In the genomic region with DNA sequence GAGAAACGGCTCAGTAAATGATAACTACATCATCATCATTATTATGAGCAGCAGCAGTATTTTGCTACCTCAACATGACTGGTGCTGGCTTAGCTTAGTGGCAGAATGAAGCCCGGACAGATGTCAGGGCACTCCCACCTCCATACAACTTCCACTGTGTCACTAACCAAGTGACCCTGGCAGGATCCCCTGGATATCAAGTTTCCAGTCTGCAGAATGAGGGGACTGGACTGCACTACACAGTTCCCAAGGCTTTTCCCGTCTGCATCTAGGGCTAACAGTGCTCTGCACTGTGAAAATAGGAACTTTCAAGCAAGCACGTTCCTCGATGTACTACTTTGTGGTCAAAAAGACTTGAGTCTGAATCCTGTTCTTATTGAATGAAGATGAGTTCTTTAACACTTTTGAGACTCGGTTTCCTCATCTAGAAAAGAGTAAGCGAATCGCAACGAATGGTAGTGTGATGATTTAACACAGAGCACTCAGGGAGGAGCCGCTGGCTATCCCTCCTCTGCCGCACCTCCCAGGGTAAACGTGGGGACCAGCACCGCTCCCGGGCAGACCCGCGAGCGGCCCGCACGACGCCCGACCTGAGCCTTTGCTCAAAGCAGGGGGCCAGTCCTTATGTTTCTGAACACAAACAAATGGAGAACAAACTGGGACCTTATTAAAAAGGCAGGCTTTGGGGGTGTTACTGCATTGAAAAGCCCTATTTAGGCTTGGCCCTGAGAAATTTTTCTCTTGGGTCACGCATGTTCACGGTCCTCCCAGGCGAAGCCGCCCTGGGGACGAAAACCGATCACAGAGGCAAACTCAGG, we compare ENCODE assay signal across 1 cellular context.
TF ChIP-seq lines count a peak whose summit lies in the region.

No MANE protein-coding gene starts in this region.

TF ChIP-seq in K562, 482 proteins besides CTCF, POLR2A, EP300 and RAD21 (continued from another document and continues in another):
- TF ChIP-seq SP2 (IDR thresholded peaks at IDR 0.05; ENCODE audit: extremely low read depth, low read depth, low read length, poor library complexity, severe bottlenecking) (peak; percentile 8), TRIM28 (IDR thresholded peaks at IDR 0.05) (no peak), CBFA2T2 (conservative IDR thresholded peaks at IDR 0.05) (no peak), MCM7 (IDR thresholded peaks at IDR 0.05) (no peak), GABPB1 (CRISPR knock-in tag; IDR thresholded peaks at IDR 0.05) (no peak), PCBP2 (IDR thresholded peaks at IDR 0.05; ENCODE audit: low read depth, low read length, poor library complexity, severe bottlenecking) (no peak), CBFB (CRISPR knock-in tag; IDR thresholded peaks at IDR 0.05) (no peak), GTF3C2 (IDR thresholded peaks at IDR 0.05; ENCODE audit: borderline replicate concordance, extremely low read depth, insufficient read length) (no peak), PTBP1 (IDR thresholded peaks at IDR 0.05; ENCODE audit: low read depth, low read length) (no peak), SRSF1 (IDR thresholded peaks at IDR 0.05; ENCODE audit: low read depth, low read length) (no peak; the same call in 1 of the 2 replicates), HNRNPH1 (optimal IDR thresholded peaks at IDR 0.05; ENCODE audit: low read depth, low read length) (no peak), TAF15 (IDR thresholded peaks at IDR 0.05; ENCODE audit: low read depth, low read length) (no peak), TOE1 (IDR thresholded peaks at IDR 0.05; ENCODE audit: borderline replicate concordance) (no peak), TOE1 (CRISPR knock-in tag; IDR thresholded peaks at IDR 0.05; ENCODE audit: borderline replicate concordance, low read depth) (0 out of 2 replicates have a peak, but pooled peaks have one; percentile 6), MBD2 (IDR thresholded peaks at IDR 0.05; ENCODE audit: borderline replicate concordance, low read depth) (no peak), KDM1A (IDR thresholded peaks at IDR 0.05) (no peak), BRF1 (IDR thresholded peaks at IDR 0.05; ENCODE audit: borderline replicate concordance, extremely low read depth, insufficient read length) (no peak), ZNF12 (CRISPR knock-in tag; IDR thresholded peaks at IDR 0.05) (no peak), CXXC5 (CRISPR knock-in tag; IDR thresholded peaks at IDR 0.05) (no peak; the same call in 1 of the 2 replicates), ZNF408 (CRISPR knock-in tag; IDR thresholded peaks at IDR 0.05; ENCODE audit: low read depth) (no peak), GMEB1 (CRISPR knock-in tag; IDR thresholded peaks at IDR 0.05) (no peak), KDM2B (CRISPR knock-in tag; IDR thresholded peaks at IDR 0.05) (peak; percentile 48; the same call in 1 of the 2 replicates), ZNF717 (CRISPR knock-in tag; IDR thresholded peaks at IDR 0.05) (no peak), HCFC1 (IDR thresholded peaks at IDR 0.05; ENCODE audit: low read depth, low read length) (no peak), ZNF140 (CRISPR knock-in tag; IDR thresholded peaks at IDR 0.05) (no peak), FOXJ2 (tag; IDR thresholded peaks at IDR 0.05) (no peak), HNRNPL (IDR thresholded peaks at IDR 0.05; ENCODE audit: low read depth, low read length) (no peak), RBM25 (IDR thresholded peaks at IDR 0.05; ENCODE audit: low read depth, low read length, severe bottlenecking) (no peak), STAG1 (CRISPR knock-in tag; IDR thresholded peaks at IDR 0.05; ENCODE audit: borderline replicate concordance) (no peak), ZNF639 (CRISPR knock-in tag; conservative IDR thresholded peaks at IDR 0.05 in 1 of 2, IDR thresholded peaks at IDR 0.05 in 1 of 2) (peak in 1 of 2 experiments; percentile 47; a peak in 1 of 4 replicates)
- TF ChIP-seq, protein P1, sequence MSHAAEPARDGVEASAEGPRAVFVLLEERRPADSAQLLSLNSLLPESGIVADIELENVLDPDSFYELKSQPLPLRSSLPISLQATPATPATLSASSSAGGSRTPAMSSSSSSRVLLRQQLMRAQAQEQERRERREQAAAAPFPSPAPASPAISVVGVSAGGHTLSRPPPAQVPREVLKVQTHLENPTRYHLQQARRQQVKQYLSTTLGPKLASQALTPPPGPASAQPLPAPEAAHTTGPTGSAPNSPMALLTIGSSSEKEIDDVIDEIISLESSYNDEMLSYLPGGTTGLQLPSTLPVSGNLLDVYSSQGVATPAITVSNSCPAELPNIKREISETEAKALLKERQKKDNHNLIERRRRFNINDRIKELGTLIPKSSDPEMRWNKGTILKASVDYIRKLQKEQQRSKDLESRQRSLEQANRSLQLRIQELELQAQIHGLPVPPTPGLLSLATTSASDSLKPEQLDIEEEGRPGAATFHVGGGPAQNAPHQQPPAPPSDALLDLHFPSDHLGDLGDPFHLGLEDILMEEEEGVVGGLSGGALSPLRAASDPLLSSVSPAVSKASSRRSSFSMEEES (CRISPR knock-in tag; IDR thresholded peaks at IDR 0.05) = no peak
- TF ChIP-seq, protein P2, sequence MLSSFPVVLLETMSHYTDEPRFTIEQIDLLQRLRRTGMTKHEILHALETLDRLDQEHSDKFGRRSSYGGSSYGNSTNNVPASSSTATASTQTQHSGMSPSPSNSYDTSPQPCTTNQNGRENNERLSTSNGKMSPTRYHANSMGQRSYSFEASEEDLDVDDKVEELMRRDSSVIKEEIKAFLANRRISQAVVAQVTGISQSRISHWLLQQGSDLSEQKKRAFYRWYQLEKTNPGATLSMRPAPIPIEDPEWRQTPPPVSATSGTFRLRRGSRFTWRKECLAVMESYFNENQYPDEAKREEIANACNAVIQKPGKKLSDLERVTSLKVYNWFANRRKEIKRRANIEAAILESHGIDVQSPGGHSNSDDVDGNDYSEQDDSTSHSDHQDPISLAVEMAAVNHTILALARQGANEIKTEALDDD (IDR thresholded peaks at IDR 0.05) = no peak
- TF ChIP-seq, protein P3, sequence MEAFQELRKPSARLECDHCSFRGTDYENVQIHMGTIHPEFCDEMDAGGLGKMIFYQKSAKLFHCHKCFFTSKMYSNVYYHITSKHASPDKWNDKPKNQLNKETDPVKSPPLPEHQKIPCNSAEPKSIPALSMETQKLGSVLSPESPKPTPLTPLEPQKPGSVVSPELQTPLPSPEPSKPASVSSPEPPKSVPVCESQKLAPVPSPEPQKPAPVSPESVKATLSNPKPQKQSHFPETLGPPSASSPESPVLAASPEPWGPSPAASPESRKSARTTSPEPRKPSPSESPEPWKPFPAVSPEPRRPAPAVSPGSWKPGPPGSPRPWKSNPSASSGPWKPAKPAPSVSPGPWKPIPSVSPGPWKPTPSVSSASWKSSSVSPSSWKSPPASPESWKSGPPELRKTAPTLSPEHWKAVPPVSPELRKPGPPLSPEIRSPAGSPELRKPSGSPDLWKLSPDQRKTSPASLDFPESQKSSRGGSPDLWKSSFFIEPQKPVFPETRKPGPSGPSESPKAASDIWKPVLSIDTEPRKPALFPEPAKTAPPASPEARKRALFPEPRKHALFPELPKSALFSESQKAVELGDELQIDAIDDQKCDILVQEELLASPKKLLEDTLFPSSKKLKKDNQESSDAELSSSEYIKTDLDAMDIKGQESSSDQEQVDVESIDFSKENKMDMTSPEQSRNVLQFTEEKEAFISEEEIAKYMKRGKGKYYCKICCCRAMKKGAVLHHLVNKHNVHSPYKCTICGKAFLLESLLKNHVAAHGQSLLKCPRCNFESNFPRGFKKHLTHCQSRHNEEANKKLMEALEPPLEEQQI (IDR thresholded peaks at IDR 0.05) = no peak
- TF ChIP-seq, protein P4, sequence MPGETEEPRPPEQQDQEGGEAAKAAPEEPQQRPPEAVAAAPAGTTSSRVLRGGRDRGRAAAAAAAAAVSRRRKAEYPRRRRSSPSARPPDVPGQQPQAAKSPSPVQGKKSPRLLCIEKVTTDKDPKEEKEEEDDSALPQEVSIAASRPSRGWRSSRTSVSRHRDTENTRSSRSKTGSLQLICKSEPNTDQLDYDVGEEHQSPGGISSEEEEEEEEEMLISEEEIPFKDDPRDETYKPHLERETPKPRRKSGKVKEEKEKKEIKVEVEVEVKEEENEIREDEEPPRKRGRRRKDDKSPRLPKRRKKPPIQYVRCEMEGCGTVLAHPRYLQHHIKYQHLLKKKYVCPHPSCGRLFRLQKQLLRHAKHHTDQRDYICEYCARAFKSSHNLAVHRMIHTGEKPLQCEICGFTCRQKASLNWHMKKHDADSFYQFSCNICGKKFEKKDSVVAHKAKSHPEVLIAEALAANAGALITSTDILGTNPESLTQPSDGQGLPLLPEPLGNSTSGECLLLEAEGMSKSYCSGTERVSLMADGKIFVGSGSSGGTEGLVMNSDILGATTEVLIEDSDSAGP (CRISPR knock-in tag; IDR thresholded peaks at IDR 0.05) = no peak
